In genomic region chr9:14011799-14012560, GRCh38 we compare ENCODE assay signal across 18 cellular contexts.
DNase-seq lines count a peak whose midpoint lies in the region; ATAC-seq and TF ChIP-seq lines count a peak whose summit lies in the region.
"Had no signal": no experiment of that assay in that cellular context is flagged by ENCODE, and none has a peak within 500 bp of the region (broad histone marks: within the 10 kb centered on the region; RNA-seq: fewer than 3 reads in every experiment).

No MANE protein-coding gene starts in this region.

- TF ChIP-seq CTCF in right atrium auricular region (IDR thresholded peaks at IDR 0.05) (no peak), psoas muscle (IDR thresholded peaks at IDR 0.05) (no peak), transverse colon (IDR thresholded peaks at IDR 0.05) (no peak)

- DNase-seq in Right ventricle myocardium superior (no peak), right atrium auricular region (ENCODE audit: low spot score) (no peak), left cardiac atrium (no peak), psoas muscle (no peak), CD1c-positive myeloid dendritic cell (ENCODE audit: extremely low spot score) (no peak), NCI-H748 (lab: John Stamatoyannopoulos, UW; ENCODE audit: unreplicated experiment) (no peak), transverse colon (no peak)
- DNase-seq: 8988T; CD4-positive, CD25-positive, alpha-beta regulatory T cell; CD8-positive, alpha-beta memory T cell; COR-L47; DMS 273 treated with DMSO at 0.1 percent for 48 hours; DMS53; DND-41; EL had no signal

- TF ChIP-seq EP300 in transverse colon (IDR thresholded peaks at IDR 0.05; ENCODE audit: low read depth) = no peak

- TF ChIP-seq POLR2A in transverse colon (IDR thresholded peaks at IDR 0.05) = no peak

- no peaks in the 10 kb centered on the region for H3K36me3 ChIP-seq in right atrium auricular region
- no peaks in the 10 kb centered on the region for H3K36me3 ChIP-seq in psoas muscle (ENCODE audit: insufficient read depth in 1 of 2, low read depth in 1 of 2)
- H3K36me3 ChIP-seq in transverse colon = no peaks in the 10 kb centered on the region
- H3K36me3 ChIP-seq: BLaER1 treated with 17β-estradiol and CSF1 and Interleukin-3, amounts not matched to agents 10 nM and 100 nM; HAP-1 had no signal

- H3K4me3 ChIP-seq in right atrium auricular region = no peak overlapping the region
- no peak overlapping the region for H3K4me3 ChIP-seq in psoas muscle
- H3K4me3 ChIP-seq in transverse colon = no peak overlapping the region
- H3K4me3 ChIP-seq: BLaER1 treated with 17β-estradiol and CSF1 and Interleukin-3, amounts not matched to agents 10 nM and 100 nM; GM12878; HAP-1 had no signal

- intact Hi-C loops in Right ventricle myocardium superior (cut with DNase I) = loop anchor here (10.0 kb wide), 1 partner anchor 97 kb away; no protein-coding TSS in a partner anchor
- intact Hi-C loops in left cardiac atrium (cut with DNase I) = no loop called here
- intact Hi-C loops in psoas muscle (cut with DNase I) = no loop called here
- intact Hi-C loops in transverse colon (cut with DNase I; ENCODE audit: low total_unique reads) = no loop called here

- peaks cover 0 to 17% of the 10 kb centered on the region in 2 donors for H3K4me1 ChIP-seq in right atrium auricular region
- peaks cover 22% of the 10 kb centered on the region for H3K4me1 ChIP-seq in psoas muscle
- H3K4me1 ChIP-seq in transverse colon = no peaks in the 10 kb centered on the region
- H3K4me1 ChIP-seq: BLaER1 treated with 17β-estradiol and CSF1 and Interleukin-3, amounts not matched to agents 10 nM and 100 nM; HAP-1 had no signal

- 9 to 21% (median 14%) methylated on average over 3 of the region's 3 CpGs for WGBS in psoas muscle, 3 donors
- 75 to 82% methylated on average over 2 to 3 of the region's 3 CpGs for WGBS in transverse colon (ENCODE audit: low coverage in 1 of 2), 2 donors

- ATAC-seq in Right ventricle myocardium superior (ENCODE audit: poor library complexity) (peak; percentile 76), left cardiac atrium (peak; percentile 35 to 59), psoas muscle (peak; percentile 30 to 50 (median 38))
- ATAC-seq: GM12878 had no signal

- H3K27ac ChIP-seq in right atrium auricular region (peak overlapping the region in 1 of 2 donors; percentile 81), psoas muscle (peak overlapping the region; percentile 83), transverse colon (no peak overlapping the region)
- H3K27ac ChIP-seq: BLaER1 treated with 17β-estradiol and CSF1 and Interleukin-3, amounts not matched to agents 10 nM and 100 nM had no signal

- H3K27me3 ChIP-seq in right atrium auricular region = no peaks in the 10 kb centered on the region
- H3K27me3 ChIP-seq in psoas muscle (ENCODE audit: insufficient read depth in 3 of 3, low read length in 2 of 3) = no peaks in the 10 kb centered on the region
- no peaks in the 10 kb centered on the region for H3K27me3 ChIP-seq in transverse colon
- H3K27me3 ChIP-seq: BLaER1 treated with 17β-estradiol and CSF1 and Interleukin-3, amounts not matched to agents 10 nM and 100 nM had no signal

- no peaks in the 10 kb centered on the region for H3K9me3 ChIP-seq in right atrium auricular region
- H3K9me3 ChIP-seq in psoas muscle = no peaks in the 10 kb centered on the region
- H3K9me3 ChIP-seq in transverse colon = no peaks in the 10 kb centered on the region
- H3K9me3 ChIP-seq: BLaER1 treated with 17β-estradiol and CSF1 and Interleukin-3, amounts not matched to agents 10 nM and 100 nM; HAP-1 had no signal

- in situ Hi-C loops in transverse colon (cut with MboI; ENCODE audit: low pct_ligation_motif_present in 1 of 4, low pct_unique_long_range_greater_than_20kb in 1 of 4, low sequenced_read_pairs in 3 of 4) = no loop called here
